ENCODE assay signal across 23 cellular contexts in the genomic region with DNA sequence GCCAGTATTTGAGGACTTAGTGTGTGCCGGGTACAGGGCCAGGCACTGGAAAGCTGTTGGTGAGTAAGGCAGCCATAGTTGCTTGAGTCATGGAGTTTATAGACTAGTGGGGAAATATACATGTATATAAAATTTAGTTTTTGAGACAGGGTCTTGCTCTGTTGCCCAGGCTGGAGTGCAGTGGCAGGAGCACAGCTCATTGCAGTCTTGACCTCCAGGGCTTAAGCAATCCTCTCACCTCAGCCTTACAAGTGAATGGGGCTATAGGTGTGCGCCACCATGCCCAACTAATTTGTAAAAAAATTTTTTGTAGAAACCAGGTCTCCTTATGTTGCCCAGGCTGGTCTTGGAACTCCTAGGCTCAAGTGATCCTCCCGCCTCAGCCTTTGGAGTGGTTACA. TPM values are rescaled to one million over a fixed set of nuclear protein-coding genes. Genes with fewer than 3 reads are reported as not detected.
DNase-seq lines count a peak whose midpoint lies in the region; ATAC-seq and TF ChIP-seq lines count a peak whose summit lies in the region.
"Had no signal": no experiment of that assay in that cellular context is flagged by ENCODE, and none has a peak within 500 bp of the region (broad histone marks: within the 10 kb centered on the region; RNA-seq: fewer than 3 reads in every experiment).

No MANE protein-coding gene starts in this region.

- DNase-seq in activated CD8-positive, alpha-beta memory T cell treated with anti-CD3 and anti-CD28 coated beads, Interleukin-2, amount 10 ng/mL, durations not matched to agents 7 days and 5 days: no peak
- DNase-seq in activated CD8-positive, alpha-beta memory T cell treated with anti-CD3 and anti-CD28 coated beads for 24 hours: no peak
- no peak for DNase-seq in CD4-positive, alpha-beta T cell
- DNase-seq in stimulated activated effector memory CD8-positive, alpha-beta T cell treated with anti-CD3 and anti-CD28 coated beads, Interleukin-12 subunit alpha, Interleukin-12 subunit beta, amount 100 ng/mL, for 72 hours (ENCODE audit: low spot score in 2 of 2): no peak
- DNase-seq in dermis blood vessel endothelial cell (no peak), transverse colon (no peak)
- DNase-seq: BE2C; Calu3; CD8-positive, alpha-beta T cell; EL; GM23248; HCEC 1CT; KG1; NCI-H1436; NCI-H1930; NCI-H226; NCI-H524; NCI-H82; PC-9; SJCRH30 had no signal

- peaks cover 0 to 5% (median 2%) of the 10 kb centered on the region in 4 donors for H3K36me3 ChIP-seq in transverse colon

- intact Hi-C loops in CD4-positive, alpha-beta T cell (cut with DNase I, micrococcal nuclease): loop anchor here in 1 of 2 experiments (5.0 kb wide), 1 partner anchor 50 kb away; a partner anchor contains a TSS
- intact Hi-C loops in transverse colon (cut with DNase I; ENCODE audit: low total_unique reads): no loop called here

- no peak for TF ChIP-seq CTCF in CD4-positive, alpha-beta T cell (IDR thresholded peaks at IDR 0.05)
- TF ChIP-seq CTCF in transverse colon (IDR thresholded peaks at IDR 0.05): no peak

- no peaks in the 10 kb centered on the region for H3K27me3 ChIP-seq in CD4-positive, alpha-beta T cell (ENCODE audit: control insufficient read depth, insufficient read depth, low read length)
- no peaks in the 10 kb centered on the region for H3K27me3 ChIP-seq in transverse colon
- H3K27me3 ChIP-seq: BE2C, SJCRH30 had no signal

- no peak for TF ChIP-seq EP300 in transverse colon (IDR thresholded peaks at IDR 0.05; ENCODE audit: low read depth)

- TF ChIP-seq POLR2A in transverse colon (IDR thresholded peaks at IDR 0.05): no peak

- H3K9me3 ChIP-seq in CD4-positive, alpha-beta T cell (ENCODE audit: control insufficient read depth, low read length): no peaks in the 10 kb centered on the region
- no peaks in the 10 kb centered on the region for H3K9me3 ChIP-seq in transverse colon
- H3K9me3 ChIP-seq: BE2C, SJCRH30 had no signal

- in situ Hi-C loops in transverse colon (cut with MboI; ENCODE audit: low pct_ligation_motif_present in 1 of 4, low pct_unique_long_range_greater_than_20kb in 1 of 4, low sequenced_read_pairs in 3 of 4): no loop called here

- 100% methylated on average over 2 to 3 of the region's 3 CpGs for WGBS in transverse colon (ENCODE audit: low coverage in 1 of 2), 2 donors

- peak overlapping the region; percentile 99 for H3K4me3 Mint-ChIP-seq in activated CD8-positive, alpha-beta memory T cell treated with anti-CD3 and anti-CD28 coated beads, Interleukin-2, amount 10 ng/mL, durations not matched to agents 7 days and 5 days
- peak overlapping the region; percentile 58 for H3K4me3 Mint-ChIP-seq in CD4-positive, alpha-beta T cell
- peak overlapping the region; percentile 87 for H3K4me3 Mint-ChIP-seq in activated T-helper 17 cell treated with anti-CD3 and anti-CD28 coated beads, Interleukin-2, amount 50 U/mL, for 72 hours
- peak overlapping the region; percentile 97 for H3K4me3 Mint-ChIP-seq in stimulated activated effector memory CD8-positive, alpha-beta T cell treated with anti-CD3 and anti-CD28 coated beads, Interleukin-12 subunit alpha, Interleukin-12 subunit beta, amount 100 ng/mL, for 72 hours
- H3K4me3 Mint-ChIP-seq: CD8-positive, alpha-beta T cell had no signal

- no peak overlapping the region for H3K27ac ChIP-seq in CD4-positive, alpha-beta T cell (ENCODE audit: low read depth, low read length)
- H3K27ac ChIP-seq in transverse colon: no peak overlapping the region
- H3K27ac ChIP-seq: GM23248, PC-9, SJCRH30 had no signal

- CTCF ChIA-PET in activated CD8-positive, alpha-beta memory T cell treated with anti-CD3 and anti-CD28 coated beads, Interleukin-2, amount 10 ng/mL, durations not matched to agents 7 days and 5 days (lab: Charles Lee): interaction anchor here (1.8 to 3.8 kb wide), 6 partner anchors 8 to 46 kb away, joined by 6 to 28 read pairs (median 16); no protein-coding TSS in a partner anchor
- CTCF ChIA-PET in CD4-positive, alpha-beta T cell (lab: Charles Lee): interaction anchor here (1.0 to 3.2 kb wide), 2 partner anchors 10 to 15 kb away, joined by 5 to 20 read pairs; no protein-coding TSS in a partner anchor

- peaks cover 24% of the 10 kb centered on the region for H3K36me3 Mint-ChIP-seq in activated CD8-positive, alpha-beta memory T cell treated with anti-CD3 and anti-CD28 coated beads, Interleukin-2, amount 10 ng/mL, durations not matched to agents 7 days and 5 days
- peaks cover 38% of the 10 kb centered on the region for H3K36me3 Mint-ChIP-seq in CD4-positive, alpha-beta T cell (ENCODE audit: low read depth)
- H3K36me3 Mint-ChIP-seq in activated T-helper 17 cell treated with anti-CD3 and anti-CD28 coated beads, Interleukin-2, amount 50 U/mL, for 72 hours (ENCODE audit: low read depth): peaks cover 79% of the 10 kb centered on the region
- H3K36me3 Mint-ChIP-seq in stimulated activated effector memory CD8-positive, alpha-beta T cell treated with anti-CD3 and anti-CD28 coated beads, Interleukin-12 subunit alpha, Interleukin-12 subunit beta, amount 100 ng/mL, for 72 hours: peaks cover 75% of the 10 kb centered on the region

- POLR2A ChIA-PET in CD4-positive, alpha-beta T cell (lab: Charles Lee): no interaction called here

- no peaks in the 10 kb centered on the region for H3K27me3 Mint-ChIP-seq in activated CD8-positive, alpha-beta memory T cell treated with anti-CD3 and anti-CD28 coated beads, Interleukin-2, amount 10 ng/mL, durations not matched to agents 7 days and 5 days
- no peaks in the 10 kb centered on the region for H3K27me3 Mint-ChIP-seq in CD4-positive, alpha-beta T cell
- H3K27me3 Mint-ChIP-seq in activated T-helper 17 cell treated with anti-CD3 and anti-CD28 coated beads, Interleukin-2, amount 50 U/mL, for 72 hours: no peaks in the 10 kb centered on the region

- ATAC-seq in activated CD8-positive, alpha-beta memory T cell treated with anti-CD3 and anti-CD28 coated beads, Interleukin-2, amount 10 ng/mL, durations not matched to agents 7 days and 5 days: no peak
- no peak for ATAC-seq in CD4-positive, alpha-beta T cell (ENCODE audit: poor library complexity)
- ATAC-seq in activated T-helper 17 cell treated with anti-CD3 and anti-CD28 coated beads, Interleukin-2, amount 50 U/mL, for 72 hours (replicated peaks): no peak
- no peak for ATAC-seq in stimulated activated effector memory CD8-positive, alpha-beta T cell treated with anti-CD3 and anti-CD28 coated beads, Interleukin-12 subunit alpha, Interleukin-12 subunit beta, amount 100 ng/mL, for 72 hours
- no peak for ATAC-seq in HG03108 (IDR thresholded peaks at IDR 0.05; ENCODE audit: unreplicated experiment)
- ATAC-seq: CD8-positive, alpha-beta T cell; GM12878 had no signal

- H3K9me3 Mint-ChIP-seq in activated CD8-positive, alpha-beta memory T cell treated with anti-CD3 and anti-CD28 coated beads, Interleukin-2, amount 10 ng/mL, durations not matched to agents 7 days and 5 days (ENCODE audit: low read depth): no peaks in the 10 kb centered on the region
- no peaks in the 10 kb centered on the region for H3K9me3 Mint-ChIP-seq in CD4-positive, alpha-beta T cell
- no peaks in the 10 kb centered on the region for H3K9me3 Mint-ChIP-seq in activated T-helper 17 cell treated with anti-CD3 and anti-CD28 coated beads, Interleukin-2, amount 50 U/mL, for 72 hours
- no peaks in the 10 kb centered on the region for H3K9me3 Mint-ChIP-seq in stimulated activated effector memory CD8-positive, alpha-beta T cell treated with anti-CD3 and anti-CD28 coated beads, Interleukin-12 subunit alpha, Interleukin-12 subunit beta, amount 100 ng/mL, for 72 hours
- H3K9me3 Mint-ChIP-seq: CD8-positive, alpha-beta T cell had no signal

- no peak overlapping the region for H3K4me3 ChIP-seq in transverse colon
- H3K4me3 ChIP-seq: GM12878, GM23248, PC-9, SJCRH30 had no signal

- H3K27ac Mint-ChIP-seq in activated CD8-positive, alpha-beta memory T cell treated with anti-CD3 and anti-CD28 coated beads, Interleukin-2, amount 10 ng/mL, durations not matched to agents 7 days and 5 days: no peak overlapping the region
- no peak overlapping the region for H3K27ac Mint-ChIP-seq in CD4-positive, alpha-beta T cell
- no peak overlapping the region for H3K27ac Mint-ChIP-seq in activated T-helper 17 cell treated with anti-CD3 and anti-CD28 coated beads, Interleukin-2, amount 50 U/mL, for 72 hours
- no peak overlapping the region for H3K27ac Mint-ChIP-seq in stimulated activated effector memory CD8-positive, alpha-beta T cell treated with anti-CD3 and anti-CD28 coated beads, Interleukin-12 subunit alpha, Interleukin-12 subunit beta, amount 100 ng/mL, for 72 hours
- H3K27ac Mint-ChIP-seq: CD8-positive, alpha-beta T cell had no signal

- peaks cover 8 to 25% (median 9%) of the 10 kb centered on the region in 4 donors for H3K4me1 ChIP-seq in transverse colon

- peaks cover 67% of the 10 kb centered on the region for H3K4me1 Mint-ChIP-seq in activated CD8-positive, alpha-beta memory T cell treated with anti-CD3 and anti-CD28 coated beads, Interleukin-2, amount 10 ng/mL, durations not matched to agents 7 days and 5 days
- H3K4me1 Mint-ChIP-seq in CD4-positive, alpha-beta T cell (ENCODE audit: low read depth): peaks cover 51% of the 10 kb centered on the region
- peaks cover 28% of the 10 kb centered on the region for H3K4me1 Mint-ChIP-seq in activated T-helper 17 cell treated with anti-CD3 and anti-CD28 coated beads, Interleukin-2, amount 50 U/mL, for 72 hours
- peaks cover 54% of the 10 kb centered on the region for H3K4me1 Mint-ChIP-seq in stimulated activated effector memory CD8-positive, alpha-beta T cell treated with anti-CD3 and anti-CD28 coated beads, Interleukin-12 subunit alpha, Interleukin-12 subunit beta, amount 100 ng/mL, for 72 hours

RNA-seq across cellular contexts. Expression of a gene that starts 2.4 kb away (rescaled TPM):
- total RNA-seq in activated CD8-positive, alpha-beta memory T cell treated with anti-CD3 and anti-CD28 coated beads, Interleukin-2, amount 10 ng/mL, durations not matched to agents 7 days and 5 days: 10 to 100 TPM; 29.2 to 33.3 TPM
- total RNA-seq in CD4-positive, alpha-beta T cell: 1 to 10 TPM; 3.3 to 5.9 TPM
- total RNA-seq in activated T-helper 17 cell treated with anti-CD3 and anti-CD28 coated beads, Interleukin-2, amount 50 U/mL, for 72 hours: 10 to 100 TPM; 33.5 to 76.6 TPM
- total RNA-seq in dermis blood vessel endothelial cell (12.4 and 15.5 TPM in 2 replicates), transverse colon (10 to 100 TPM in 2 of 4 donors, 1 to 10 TPM in 2; 4.9 to 36.2 (median 11.5) TPM)

RNA-seq across cellular contexts. Expression of a gene that starts 36.0 kb away (rescaled TPM):
- total RNA-seq in activated CD8-positive, alpha-beta memory T cell treated with anti-CD3 and anti-CD28 coated beads, Interleukin-2, amount 10 ng/mL, durations not matched to agents 7 days and 5 days: not detected
- not detected for total RNA-seq in CD4-positive, alpha-beta T cell
- not detected for total RNA-seq in activated T-helper 17 cell treated with anti-CD3 and anti-CD28 coated beads, Interleukin-2, amount 50 U/mL, for 72 hours
- total RNA-seq in dermis blood vessel endothelial cell (0.65 and 1.2 TPM in 2 replicates), transverse colon (1 to 10 TPM in 2 of 4 donors, under 1 TPM in 1, not detected in 1; 0.20 to 2.4 (median 1.8) TPM)
- total RNA-seq: Calu3; CD8-positive, alpha-beta T cell; GM12878; GM23248; PC-9; SJCRH30 had no signal

RNA-seq across cellular contexts. Expression of a gene that starts 38.5 kb away (rescaled TPM):
- not detected for total RNA-seq in activated CD8-positive, alpha-beta memory T cell treated with anti-CD3 and anti-CD28 coated beads, Interleukin-2, amount 10 ng/mL, durations not matched to agents 7 days and 5 days
- total RNA-seq in CD4-positive, alpha-beta T cell: not detected
- not detected for total RNA-seq in activated T-helper 17 cell treated with anti-CD3 and anti-CD28 coated beads, Interleukin-2, amount 50 U/mL, for 72 hours
- total RNA-seq in dermis blood vessel endothelial cell (not detected in 2 replicates), transverse colon (100 to 1,000 TPM; 107 to 237 (median 152) TPM)
- total RNA-seq: Calu3; CD8-positive, alpha-beta T cell; GM12878; PC-9; SJCRH30 had no signal

RNA-seq across cellular contexts. Expression of a gene that starts 42.6 kb away (rescaled TPM):
- 1 to 10 TPM in 1 of 2 experiments, under 1 TPM in 1; 0.55 to 2.5 TPM for total RNA-seq in activated CD8-positive, alpha-beta memory T cell treated with anti-CD3 and anti-CD28 coated beads, Interleukin-2, amount 10 ng/mL, durations not matched to agents 7 days and 5 days
- under 1 TPM; 0.28 to 0.49 TPM for total RNA-seq in CD4-positive, alpha-beta T cell
- total RNA-seq in activated T-helper 17 cell treated with anti-CD3 and anti-CD28 coated beads, Interleukin-2, amount 50 U/mL, for 72 hours: 1 to 10 TPM; 2.1 to 6.5 TPM
- total RNA-seq in dermis blood vessel endothelial cell (0.84 and 1.9 TPM in 2 replicates), transverse colon (10 to 100 TPM in 1 of 4 donors, 1 to 10 TPM in 2, not detected in 1; 3.5 to 15.3 (median 4.2) TPM)

RNA-seq across cellular contexts. Expression of a gene that starts 51.5 kb away (rescaled TPM):
- 100 to 1,000 TPM; 124 to 131 TPM for total RNA-seq in activated CD8-positive, alpha-beta memory T cell treated with anti-CD3 and anti-CD28 coated beads, Interleukin-2, amount 10 ng/mL, durations not matched to agents 7 days and 5 days
- 10 to 100 TPM; 58.6 to 70.4 TPM for total RNA-seq in CD4-positive, alpha-beta T cell
- total RNA-seq in activated T-helper 17 cell treated with anti-CD3 and anti-CD28 coated beads, Interleukin-2, amount 50 U/mL, for 72 hours: 100 to 1,000 TPM; 153 to 167 TPM
- total RNA-seq in dermis blood vessel endothelial cell: 117 and 188 TPM in 2 replicates
- total RNA-seq in transverse colon: 10 to 100 TPM; 15.3 to 93.8 (median 51.6) TPM

Comparison
In these comparisons a context has a peak if more than half of its experiments do, and no peak if none do; other contexts are left out.
1. RNA of a gene that starts 38.5 kb away (total RNA-seq): 107 to 237 TPM in transverse colon; not detected in activated CD8-positive, alpha-beta memory T cell treated with anti-CD3 and anti-CD28 coated beads, Interleukin-2, amount 10 ng/mL, durations not matched to agents 7 days and 5 days, not detected in activated T-helper 17 cell treated with anti-CD3 and anti-CD28 coated beads, Interleukin-2, amount 50 U/mL, for 72 hours, not detected in CD4-positive, alpha-beta T cell and not detected in dermis blood vessel endothelial cell; every median in the first group is over 10 times any median in the second.
2. Peak in every context shown above with its lines, with median percentiles within 50 percentile points of each other: H3K4me3 Mint-ChIP-seq.